Comparison of ENCODE assay signal across 8 cellular contexts in genomic region chr2:144516417-144516980, GRCh38. TPM values are rescaled to one million over a fixed set of nuclear protein-coding genes. Genes with fewer than 3 reads are reported as not detected.
DNase-seq lines count a peak whose midpoint lies in the region; ATAC-seq and TF ChIP-seq lines count a peak whose summit lies in the region.

No MANE protein-coding gene starts in this region.

- peak overlapping the region; percentile 73 for H3K4me3 Mint-ChIP-seq in mesothelial cell of epicardium

- no peaks in the 10 kb centered on the region for H3K9me2 ChIP-seq in OCI-LY1 (ENCODE audit: low read depth, low read length)

- no peaks in the 10 kb centered on the region; the same call in none of the 2 replicates for H3F3A ChIP-seq in OCI-LY1 (ENCODE audit: insufficient read depth, low read length)

- no peaks in the 10 kb centered on the region for H3K9me3 Mint-ChIP-seq in mesothelial cell of epicardium

- H3K36me3 Mint-ChIP-seq in mesothelial cell of epicardium: peaks cover 2% of the 10 kb centered on the region

- no peaks in the 10 kb centered on the region for H4K20me1 ChIP-seq in OCI-LY1 (ENCODE audit: insufficient read depth, low read length)

- peak overlapping the region; percentile 72 for H3K4me2 ChIP-seq in OCI-LY1 (ENCODE audit: low read length)

- no peaks in the 10 kb centered on the region for H3K36me3 ChIP-seq in ES-I3 (ENCODE audit: insufficient read depth, low read length)
- H3K36me3 ChIP-seq in OCI-LY1 (ENCODE audit: insufficient read depth, low read length): peaks cover 25% of the 10 kb centered on the region
- H3K36me3 ChIP-seq in vagina: no peaks in the 10 kb centered on the region

- TF ChIP-seq CTCF in OCI-LY1 (IDR thresholded peaks at IDR 0.05; ENCODE audit: low read length) (no peak), choroid plexus epithelial cell (conservative IDR thresholded peaks at IDR 0.05; ENCODE audit: low read depth, low read length) (no peak), mesothelial cell of epicardium (IDR thresholded peaks at IDR 0.05; ENCODE audit: unreplicated experiment) (no peak), vagina (IDR thresholded peaks at IDR 0.05) (no peak)

- H3K27me3 ChIP-seq in OCI-LY1 (ENCODE audit: insufficient read depth, low read length) (no peaks in the 10 kb centered on the region), vagina (no peaks in the 10 kb centered on the region)

- H3K27ac Mint-ChIP-seq in mesothelial cell of epicardium: peak overlapping the region; percentile 98

- H3K27me3 Mint-ChIP-seq in mesothelial cell of epicardium (ENCODE audit: low read depth): no peaks in the 10 kb centered on the region

- peak; percentile 10 for ATAC-seq in GM21825 (IDR thresholded peaks at IDR 0.05; ENCODE audit: unreplicated experiment)

- peak overlapping the region; percentile 74 for H3K4me3 ChIP-seq in OCI-LY1 (ENCODE audit: low read depth, low read length, poor library complexity, severe bottlenecking)
- H3K4me3 ChIP-seq in choroid plexus epithelial cell (ENCODE audit: low read depth, low read length): peak overlapping the region; percentile 88
- H3K4me3 ChIP-seq in vagina: peak overlapping the region; percentile 70 to 84

- H3K27ac ChIP-seq in OCI-LY1 (ENCODE audit: low read depth, low read length, poor library complexity, severe bottlenecking) (no peak overlapping the region), vagina (peak overlapping the region; percentile 99)

- intact Hi-C loops in vagina (cut with DNase I): loop anchor here (1.0 to 5.0 kb wide), 7 partner anchors 64 to 1236 kb away; a partner anchor contains a TSS

- H3K9ac ChIP-seq in ES-I3 (ENCODE audit: low read depth, low read length) (peak overlapping the region; percentile 56; the same call in 1 of the 2 replicates), OCI-LY1 (ENCODE audit: low read length) (peak overlapping the region; percentile 87)

- H2AFZ ChIP-seq in OCI-LY1 (ENCODE audit: low read length): no peak overlapping the region

- H3K79me2 ChIP-seq in OCI-LY1 (ENCODE audit: insufficient read depth, low read length): peaks cover 21% of the 10 kb centered on the region

- DNase-seq in choroid plexus epithelial cell (ENCODE audit: low read depth): no peak
- DNase-seq in mesothelial cell of epicardium (ENCODE audit: low spot score in 2 of 2, unreplicated experiment in 2 of 2): no peak
- no peak for DNase-seq in vagina (ENCODE audit: extremely low spot score in 2 of 2)
- no peak for DNase-seq in OCI-M1 (lab: John Stamatoyannopoulos, UW)
- DNase-seq in NCI-H1694 (lab: John Stamatoyannopoulos, UW): no peak

- TF ChIP-seq POLR2A in vagina (IDR thresholded peaks at IDR 0.05): no peak

- H3K4me1 Mint-ChIP-seq in mesothelial cell of epicardium: peaks cover 52% of the 10 kb centered on the region

- peaks cover 41% of the 10 kb centered on the region for H3K4me1 ChIP-seq in ES-I3 (ENCODE audit: insufficient read depth, low read length)
- peaks cover 55% of the 10 kb centered on the region for H3K4me1 ChIP-seq in OCI-LY1 (ENCODE audit: insufficient read depth, low read length, severe bottlenecking)
- H3K4me1 ChIP-seq in vagina: peaks cover 7% of the 10 kb centered on the region

- H3K9me3 ChIP-seq in ES-I3 (ENCODE audit: control insufficient read depth, insufficient read depth, low read length) (no peaks in the 10 kb centered on the region), OCI-LY1 (ENCODE audit: low read length) (no peaks in the 10 kb centered on the region), vagina (no peaks in the 10 kb centered on the region)

RNA-seq across cellular contexts. Expression of gene ZEB2, which starts 3.4 kb away (rescaled TPM):
- total RNA-seq in mesothelial cell of epicardium (105 to 111 TPM (median 110 TPM) in 3 replicates), vagina (63.6 TPM)
